ENCODE assay signal across 18 cellular contexts in the genomic region with DNA sequence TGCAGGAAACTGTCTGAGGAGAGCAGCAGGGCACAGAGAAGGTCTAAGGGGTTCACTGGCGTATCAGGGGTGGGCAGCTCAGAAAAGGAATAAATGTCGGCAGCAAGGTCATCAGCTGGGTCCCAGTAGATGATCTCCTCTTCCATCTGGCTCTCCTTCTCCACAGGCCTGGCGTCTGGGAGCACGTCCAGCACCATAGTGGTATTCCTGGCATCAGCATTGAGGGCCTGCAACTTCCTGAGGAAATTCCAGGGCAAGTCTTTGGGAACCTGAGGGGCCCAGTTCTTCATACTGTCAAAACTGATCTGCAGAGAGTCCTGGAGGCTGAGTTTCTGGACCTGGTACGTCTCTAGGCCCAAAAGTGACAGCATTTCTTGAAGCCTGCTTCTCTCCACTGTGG. TPM values are rescaled to one million over a fixed set of nuclear protein-coding genes. Genes with fewer than 3 reads are reported as not detected.
DNase-seq lines count a peak whose midpoint lies in the region; ATAC-seq and TF ChIP-seq lines count a peak whose summit lies in the region.
"Had no signal": no experiment of that assay in that cellular context is flagged by ENCODE, and none has a peak within 500 bp of the region (broad histone marks: within the 10 kb centered on the region; RNA-seq: fewer than 3 reads in every experiment).

No MANE protein-coding gene starts in this region.

- H3F3A ChIP-seq in smooth muscle cell (ENCODE audit: low read depth), result no peaks in the 10 kb centered on the region

- H3K27me3 ChIP-seq in heart right ventricle, result no peaks in the 10 kb centered on the region
- no peaks in the 10 kb centered on the region for H3K27me3 ChIP-seq in smooth muscle cell (ENCODE audit: low read depth)
- H3K27me3 ChIP-seq: body of pancreas, Peyer's patch had no signal

- ATAC-seq in heart right ventricle (peak in 6 of 8 donors; percentile 11 to 33 (median 32)), GM21390 (IDR thresholded peaks at IDR 0.05; ENCODE audit: unreplicated experiment) (no peak), HG03469 (IDR thresholded peaks at IDR 0.05; ENCODE audit: unreplicated experiment) (no peak)
- ATAC-seq: body of pancreas, GM12878 had no signal

- in situ Hi-C loops in GM13977 (cut with MboI; ENCODE audit: low pct_unique_long_range_greater_than_20kb, low sequenced_read_pairs, unreplicated experiment), result no loop called here

- H3K9me3 ChIP-seq in heart right ventricle (no peaks in the 10 kb centered on the region), smooth muscle cell (replicated peaks; ENCODE audit: low read depth) (no peaks in the 10 kb centered on the region)
- H3K9me3 ChIP-seq: body of pancreas, Peyer's patch had no signal

- H4K20me1 ChIP-seq in smooth muscle cell (ENCODE audit: low read depth), result no peaks in the 10 kb centered on the region

- 52 to 55% methylated on average over 5 of the region's 5 CpGs for WGBS in heart right ventricle, 2 donors
- WGBS in smooth muscle cell (ENCODE audit: low lambda C conversion rate), result 90% methylated on average over 5 of the region's 5 CpGs

- H3K36me3 ChIP-seq in heart right ventricle (peaks cover 0 to 95% (median 26%) of the 10 kb centered on the region in 9 donors), smooth muscle cell (ENCODE audit: low read depth) (no peaks in the 10 kb centered on the region)

- H3K4me2 ChIP-seq in smooth muscle cell, result no peak overlapping the region

- peak; percentile 1 for DNase-seq in GM13977 (ENCODE audit: low spot score)
- peak; percentile 47 for DNase-seq in astrocyte of the hippocampus (ENCODE audit: low read depth, low spot score)
- DNase-seq in heart right ventricle, result no peak
- DNase-seq in smooth muscle cell (lab: John Stamatoyannopoulos, UW; ENCODE audit: unreplicated experiment), result no peak
- DNase-seq in superior temporal gyrus (ENCODE audit: extremely low spot score), result no peak
- no peak for DNase-seq in epidermal melanocyte (ENCODE audit: insufficient read length, low spot score)
- DNase-seq: activated CD4-positive, alpha-beta T cell treated with anti-CD3 and anti-CD28 coated beads for 48 hours; activated T-cell treated with anti-CD3 and anti-CD28 coated beads, Interleukin-2, amount 50 U/mL, for 48 hours; body of pancreas; DMS79 treated with DMSO at 0.1 percent for 48 hours; NCI-H1092; NCI-H446 treated with DMSO at 0.1 percent for 48 hours; Peyer's patch had no signal

- H3K79me2 ChIP-seq in smooth muscle cell (ENCODE audit: low read depth), result no peaks in the 10 kb centered on the region

- H2AFZ ChIP-seq in smooth muscle cell (ENCODE audit: low read depth), result no peak overlapping the region
- H2AFZ ChIP-seq: parathyroid adenoma had no signal

- TF ChIP-seq CTCF in GM13977 (IDR thresholded peaks at IDR 0.05; ENCODE audit: extremely low read depth, insufficient read depth, missing control alignments) (no peak), heart right ventricle (IDR thresholded peaks at IDR 0.05) (no peak), smooth muscle cell (IDR thresholded peaks at IDR 0.05; ENCODE audit: borderline replicate concordance, insufficient read depth, poor library complexity, severe bottlenecking) (no peak)

- intact Hi-C loops in heart right ventricle (cut with DNase I), result no loop called here

- H3K9ac ChIP-seq in smooth muscle cell (ENCODE audit: low read depth), result no peak overlapping the region
- H3K9ac ChIP-seq: BLaER1 treated with 17β-estradiol and CSF1 and Interleukin-3, amounts not matched to agents 10 nM and 100 nM; parathyroid adenoma had no signal

- H3K27ac ChIP-seq in heart right ventricle (peak overlapping the region in 8 of 10 donors; percentile 11 to 65 (median 48)), smooth muscle cell (ENCODE audit: low read depth) (peak overlapping the region; percentile 58)
- H3K27ac ChIP-seq: BLaER1 treated with 17β-estradiol and CSF1 and Interleukin-3, amounts not matched to agents 10 nM and 100 nM; body of pancreas; parathyroid adenoma; Peyer's patch had no signal

- H3K4me3 ChIP-seq in heart right ventricle (no peak overlapping the region), smooth muscle cell (no peak overlapping the region)
- H3K4me3 ChIP-seq: BLaER1 treated with 17β-estradiol and CSF1 and Interleukin-3, amounts not matched to agents 10 nM and 100 nM; body of pancreas; GM12878; Peyer's patch had no signal

- H3K4me1 ChIP-seq in heart right ventricle (peaks cover 5 to 32% (median 28%) of the 10 kb centered on the region in 9 donors), smooth muscle cell (ENCODE audit: low read depth) (no peaks in the 10 kb centered on the region)
- H3K4me1 ChIP-seq: body of pancreas, parathyroid adenoma had no signal

RNA-seq across cellular contexts. Expression of a gene that starts 9.6 kb away (rescaled TPM):
- total RNA-seq in heart right ventricle (100 to 1,000 TPM; 124 to 197 (median 154) TPM), smooth muscle cell (84.1 and 87.7 TPM in 2 replicates)
- polyA plus RNA-seq in heart right ventricle (100 to 1,000 TPM; 164 to 227 TPM), smooth muscle cell (164 and 183 TPM in 2 replicates)

RNA-seq across cellular contexts. Expression of a gene that starts 27.5 kb away (rescaled TPM):
- total RNA-seq in heart right ventricle, result 10 to 100 TPM; 34.6 to 46.3 (median 40.0) TPM
- polyA plus RNA-seq in heart right ventricle, result 10 to 100 TPM; 14.1 to 33.1 TPM
- total RNA-seq in smooth muscle cell, result 24.8 and 34.4 TPM in 2 replicates
- polyA plus RNA-seq in smooth muscle cell, result 20.4 and 23.8 TPM in 2 replicates

RNA-seq across cellular contexts. Expression of a gene that starts 47.4 kb away (rescaled TPM):
- total RNA-seq in heart right ventricle (10 to 100 TPM; 34.4 to 56.1 (median 44.6) TPM), smooth muscle cell (5.6 and 8.6 TPM in 2 replicates)
- polyA plus RNA-seq in heart right ventricle (10 to 100 TPM; 26.2 to 35.6 TPM), smooth muscle cell (4.6 and 9.5 TPM in 2 replicates)

Comparison
In these comparisons a context has a peak if more than half of its experiments do, and no peak if none do; other contexts are left out.
1. DNase-seq: peak in GM13977 (single experiment) and astrocyte of the hippocampus (single experiment); none in heart right ventricle (0 of 2), smooth muscle cell (single experiment), superior temporal gyrus (single experiment) and epidermal melanocyte (single experiment).
2. ATAC-seq: peak in heart right ventricle (6 of 8); none in GM21390 (single experiment) and HG03469 (single experiment).